ENCODE assay signal across 13 cellular contexts in genomic region chr15:56959318-56959648, GRCh38.
"Had no signal": no experiment of that assay in that cellular context is flagged by ENCODE, and none has a peak within 500 bp of the region (broad histone marks: within the 10 kb centered on the region; RNA-seq: fewer than 3 reads in every experiment).

No MANE protein-coding gene starts in this region.

- DNase-seq: activated CD4-positive, alpha-beta T cell treated with anti-CD3 and anti-CD28 coated beads, Interleukin-2, amount 50 U/mL, for 1 hour; activated gamma-delta T cell; caudate nucleus; cortex of kidney; effector CD8-positive, alpha-beta T cell; gastrocnemius medialis; kidney; ovary; stimulated activated CD4-positive, alpha-beta T cell treated with anti-CD3 and anti-CD28 coated beads, Interleukin-15, amount 100 ng/mL, for 24 hours; stimulated activated CD4-positive, alpha-beta T cell treated with anti-CD3 and anti-CD28 coated beads, Interleukin-4, amount 100 ng/mL, for 24 hours; stomach had no signal

- H3K27ac ChIP-seq: gastrocnemius medialis, neural progenitor cell, ovary, stomach, thoracic aorta had no signal

- H3K27me3 ChIP-seq: gastrocnemius medialis, neural progenitor cell, ovary, stomach had no signal

- H3K36me3 ChIP-seq: gastrocnemius medialis, ovary, stomach, thoracic aorta had no signal

- ATAC-seq: gastrocnemius medialis had no signal

- H3K4me2 ChIP-seq: neural progenitor cell had no signal

- H3K9ac ChIP-seq: neural progenitor cell had no signal

- H3K9me3 ChIP-seq: gastrocnemius medialis, ovary had no signal

- H2AFZ ChIP-seq: neural progenitor cell had no signal

- H3K4me3 ChIP-seq: gastrocnemius medialis, neural progenitor cell, ovary, stomach, thoracic aorta had no signal
